In the genomic region with DNA sequence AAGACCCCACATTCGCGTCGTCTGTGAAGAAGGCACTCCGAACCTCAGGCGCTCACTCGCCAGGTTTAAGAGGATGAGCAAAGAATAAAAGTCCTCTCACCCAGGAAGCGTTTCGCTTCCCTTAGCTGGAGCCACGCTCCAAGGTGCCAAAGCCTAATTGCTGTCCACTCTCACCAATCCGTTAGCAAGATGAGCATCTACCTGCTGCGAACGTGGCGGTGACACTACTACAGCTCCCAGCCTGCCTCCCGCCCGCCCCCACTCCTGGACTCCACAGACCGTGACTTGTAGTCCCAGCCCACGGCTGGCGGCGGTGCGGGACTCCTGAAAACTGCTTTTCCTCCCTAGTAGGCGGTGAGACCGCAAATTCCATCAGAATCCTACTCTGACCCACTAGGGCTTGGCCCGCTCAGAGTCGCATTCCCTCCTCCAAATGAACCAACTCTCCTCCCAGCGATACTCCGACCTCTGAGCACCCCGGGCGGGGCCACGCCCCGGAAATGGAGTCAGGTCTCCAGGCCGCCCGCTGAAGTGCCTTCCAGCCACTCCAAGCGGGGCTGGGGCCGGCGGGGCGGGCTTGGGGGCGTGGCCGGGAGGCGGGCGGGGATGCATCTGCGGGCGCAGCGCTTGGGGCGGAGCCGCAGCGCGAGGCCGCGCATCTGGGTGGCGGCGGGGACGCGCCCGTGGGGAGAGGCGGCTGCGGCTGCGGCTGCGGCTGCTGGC, we compare ENCODE assay signal across 1 cellular context.
TF ChIP-seq lines count a peak whose summit lies in the region.

No MANE protein-coding gene starts in this region.

TF ChIP-seq in SK-N-SH treated with all-trans-retinoic acid at 6 μM for 48 hours, 23 proteins besides CTCF, POLR2A, EP300 and RAD21 (continued from another document):
- TF ChIP-seq, protein P1, sequence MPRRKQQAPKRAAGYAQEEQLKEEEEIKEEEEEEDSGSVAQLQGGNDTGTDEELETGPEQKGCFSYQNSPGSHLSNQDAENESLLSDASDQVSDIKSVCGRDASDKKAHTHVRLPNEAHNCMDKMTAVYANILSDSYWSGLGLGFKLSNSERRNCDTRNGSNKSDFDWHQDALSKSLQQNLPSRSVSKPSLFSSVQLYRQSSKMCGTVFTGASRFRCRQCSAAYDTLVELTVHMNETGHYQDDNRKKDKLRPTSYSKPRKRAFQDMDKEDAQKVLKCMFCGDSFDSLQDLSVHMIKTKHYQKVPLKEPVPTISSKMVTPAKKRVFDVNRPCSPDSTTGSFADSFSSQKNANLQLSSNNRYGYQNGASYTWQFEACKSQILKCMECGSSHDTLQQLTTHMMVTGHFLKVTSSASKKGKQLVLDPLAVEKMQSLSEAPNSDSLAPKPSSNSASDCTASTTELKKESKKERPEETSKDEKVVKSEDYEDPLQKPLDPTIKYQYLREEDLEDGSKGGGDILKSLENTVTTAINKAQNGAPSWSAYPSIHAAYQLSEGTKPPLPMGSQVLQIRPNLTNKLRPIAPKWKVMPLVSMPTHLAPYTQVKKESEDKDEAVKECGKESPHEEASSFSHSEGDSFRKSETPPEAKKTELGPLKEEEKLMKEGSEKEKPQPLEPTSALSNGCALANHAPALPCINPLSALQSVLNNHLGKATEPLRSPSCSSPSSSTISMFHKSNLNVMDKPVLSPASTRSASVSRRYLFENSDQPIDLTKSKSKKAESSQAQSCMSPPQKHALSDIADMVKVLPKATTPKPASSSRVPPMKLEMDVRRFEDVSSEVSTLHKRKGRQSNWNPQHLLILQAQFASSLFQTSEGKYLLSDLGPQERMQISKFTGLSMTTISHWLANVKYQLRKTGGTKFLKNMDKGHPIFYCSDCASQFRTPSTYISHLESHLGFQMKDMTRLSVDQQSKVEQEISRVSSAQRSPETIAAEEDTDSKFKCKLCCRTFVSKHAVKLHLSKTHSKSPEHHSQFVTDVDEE (CRISPR knock-in tag; IDR thresholded peaks at IDR 0.05): no peak
- no peak for TF ChIP-seq TOX (CRISPR knock-in tag; IDR thresholded peaks at IDR 0.05; ENCODE audit: borderline replicate concordance)
- TF ChIP-seq ZNF565 (CRISPR knock-in tag; conservative IDR thresholded peaks at IDR 0.05; ENCODE audit: low read depth): no peak
TF ChIP-seq in SK-N-SH treated with all-trans-retinoic acid at 6 μM for 48 hours: peak in this region for 3.
